Comparison of ENCODE assay signal across 17 cellular contexts in the genomic region with DNA sequence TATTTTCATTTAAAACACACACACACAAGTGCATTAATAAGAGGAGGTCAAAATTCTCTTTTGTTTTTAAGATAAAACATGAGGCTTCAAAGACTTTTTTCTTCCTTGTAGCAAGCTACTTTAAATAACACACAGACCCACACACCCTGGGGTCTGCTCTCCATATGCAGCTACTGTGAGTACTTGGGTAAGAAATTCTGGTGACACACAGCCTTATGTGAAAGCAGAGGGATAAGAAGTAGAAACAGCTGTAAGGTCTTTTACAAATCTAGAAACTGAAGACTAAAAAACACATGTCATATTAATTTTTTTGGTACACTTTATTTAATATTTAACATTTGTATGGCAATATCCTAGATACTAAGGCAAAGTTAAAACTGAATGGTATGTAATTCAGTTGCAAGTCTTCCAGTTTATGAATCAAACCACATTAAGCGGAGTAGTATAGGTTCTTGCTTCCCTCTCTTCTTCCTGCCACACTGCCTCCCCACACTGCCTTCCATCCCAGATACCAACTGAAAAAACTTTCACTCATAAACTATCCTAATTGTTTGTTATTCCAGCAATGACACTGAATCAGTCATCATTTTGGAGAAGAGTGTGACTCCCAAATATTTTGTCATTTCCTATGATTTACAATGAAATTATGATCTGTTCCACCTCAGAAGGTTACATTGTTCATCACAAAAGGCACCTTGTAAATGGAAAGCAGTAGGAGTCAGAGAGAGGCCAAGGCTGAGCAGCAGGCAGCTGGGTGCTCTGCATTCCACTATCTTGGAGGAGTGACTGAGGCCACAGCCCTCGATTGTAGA.
DNase-seq lines count a peak whose midpoint lies in the region; ATAC-seq and TF ChIP-seq lines count a peak whose summit lies in the region.
"Had no signal": no experiment of that assay in that cellular context is flagged by ENCODE, and none has a peak within 500 bp of the region (broad histone marks: within the 10 kb centered on the region; RNA-seq: fewer than 3 reads in every experiment).

No MANE protein-coding gene starts in this region.

- no peak overlapping the region for H3K4me3 ChIP-seq in IMR-90 (ENCODE audit: insufficient read depth, low read depth, low read length)
- H3K4me3 ChIP-seq: ascending aorta, GM12878 had no signal

- 0 out of 2 replicates have a peak overlapping the region, but pooled peaks have one; percentile 10 for H4K91ac ChIP-seq in IMR-90 (ENCODE audit: insufficient read depth, low read depth, low read length)

- no peaks in the 10 kb centered on the region for H3K27me3 ChIP-seq in IMR-90 (ENCODE audit: control insufficient read depth, insufficient read depth, low read length)
- H3K27me3 ChIP-seq: ascending aorta had no signal

- no peaks in the 10 kb centered on the region for H3K36me3 ChIP-seq in IMR-90 (ENCODE audit: control insufficient read depth, insufficient read depth, low read length)
- H3K36me3 ChIP-seq: ascending aorta had no signal

- H3K4me2 ChIP-seq in IMR-90 (ENCODE audit: low read depth, low read length): 0 out of 2 replicates have a peak overlapping the region, but pooled peaks have one; percentile 14

- CTCF ChIA-PET in IMR-90 (lab: Yijun Ruan, JAX): interaction anchor here (0.6 kb wide), 1 partner anchor 86 kb away, joined by 3 read pairs; no protein-coding TSS in a partner anchor

- no peak overlapping the region for H2AFZ ChIP-seq in IMR-90 (replicated peaks; ENCODE audit: low read length, poor library complexity)
- H2AFZ ChIP-seq: parathyroid adenoma had no signal

- no peak overlapping the region for H3K23ac ChIP-seq in IMR-90 (ENCODE audit: low read depth, low read length)

- dilution Hi-C loops in IMR-90 (cut with HindIII; ENCODE audit: low sequenced_read_pairs, unreplicated experiment): no loop called here

- H3K9me3 ChIP-seq in IMR-90 (ENCODE audit: control insufficient read depth, insufficient read depth, low read length): no peaks in the 10 kb centered on the region
- H3K9me3 ChIP-seq: ascending aorta had no signal

- whole genome bisulfite sequencing in IMR-90 (ENCODE audit: extremely low coverage in 2 of 2, insufficient read length in 1 of 2), 2 experiments: no CpG with 5 or more reads among the region's 2 CpGs

- no peak overlapping the region for H2AK9ac ChIP-seq in IMR-90 (replicated peaks; ENCODE audit: low read depth, low read length, poor library complexity)

- no TSS peak for BruUV-seq in IMR-90 (replicated peaks; lab: Mats Ljungman, UMichigan)

- H2AK5ac ChIP-seq in IMR-90 (ENCODE audit: low read depth, low read length): no peak overlapping the region

- H3K79me1 ChIP-seq in IMR-90 (ENCODE audit: low read depth in 1 of 2, low read length in 2 of 2): no peaks in the 10 kb centered on the region

- no peak for TF ChIP-seq CTCF in IMR-90 (conservative IDR thresholded peaks at IDR 0.05; ENCODE audit: low read depth, low read length)

- TF ChIP-seq RAD21 in IMR-90 (IDR thresholded peaks at IDR 0.05; ENCODE audit: low read length): no peak

- TF ChIP-seq POLR2A in IMR-90 (IDR thresholded peaks at IDR 0.05; ENCODE audit: low read depth, low read length) (no peak), GM18505 (IDR thresholded peaks at IDR 0.05; ENCODE audit: borderline replicate concordance, extremely low read depth, insufficient read depth, insufficient read length) (no peak)

- DNase-seq in AG08396 (ENCODE audit: low spot score): peak; percentile 32
- peak; percentile 72 for DNase-seq in IMR-90
- peak; percentile 23 for DNase-seq in dedifferentiated amniotic fluid mesenchymal stem cell (ENCODE audit: extremely low spot score)
- DNase-seq in islet precursor cell: peak; percentile 57
- DNase-seq in stimulated activated CD4-positive, alpha-beta T cell treated with anti-CD3 and anti-CD28 coated beads, Interleukin-4, amount 100 ng/mL, for 4 hours: no peak
- DNase-seq in head of caudate nucleus: no peak
- no peak for DNase-seq in D341Med (ENCODE audit: low spot score)
- DNase-seq: activated CD4-positive, alpha-beta T cell treated with anti-CD3 and anti-CD28 coated beads for 48 hours; activated T-cell treated with anti-CD3 and anti-CD28 coated beads, Interleukin-2, amount 50 U/mL, for 48 hours; DMS79; NCI-H2171 treated with DMSO at 0.1 percent for 48 hours; stimulated activated CD4-positive, alpha-beta T cell treated with anti-CD3 and anti-CD28 coated beads, Interleukin-15, amount 100 ng/mL, for 24 hours; T-helper 2 cell had no signal

- ATAC-seq in IMR-90 (ENCODE audit: low read depth) (peak; percentile 82), GM18505 (IDR thresholded peaks at IDR 0.05; ENCODE audit: unreplicated experiment) (no peak)
- ATAC-seq: GM12878 had no signal

- POLR2A ChIA-PET in IMR-90 (lab: Charles Lee; ENCODE audit: unreplicated experiment): no interaction called here

- no peaks in the 10 kb centered on the region for H4K20me1 ChIP-seq in IMR-90 (ENCODE audit: insufficient read depth, low read length)

- no peak overlapping the region for H4K5ac ChIP-seq in IMR-90 (ENCODE audit: low read depth, low read length)

- no peak overlapping the region; the same call in 1 of the 2 replicates for H2BK120ac ChIP-seq in IMR-90 (ENCODE audit: low read depth, low read length)

- intact Hi-C loops in IMR-90 (cut with micrococcal nuclease) (loop anchor here (5.0 kb wide), 1 partner anchor 434 kb away; no protein-coding TSS in a partner anchor), head of caudate nucleus (cut with DNase I) (no loop called here)

- H3K18ac ChIP-seq in IMR-90 (ENCODE audit: low read depth, low read length): peak overlapping the region; percentile 20; the same call in 1 of the 2 replicates

- no peak overlapping the region for H3K4ac ChIP-seq in IMR-90 (ENCODE audit: low read depth, low read length)

- H3K9me1 ChIP-seq in IMR-90 (ENCODE audit: insufficient read depth, low read length): no peaks in the 10 kb centered on the region

- 0 out of 2 replicates have a peak overlapping the region, but pooled peaks have one; percentile 15 for H2BK20ac ChIP-seq in IMR-90 (ENCODE audit: low read depth, low read length)

- H2BK5ac ChIP-seq in IMR-90 (ENCODE audit: low read depth, low read length, poor library complexity, severe bottlenecking): no peak overlapping the region

- H4K8ac ChIP-seq in IMR-90 (ENCODE audit: low read depth in 2 of 2, low read length in 2 of 2): no peak overlapping the region

- no peak overlapping the region for H3K27ac ChIP-seq in IMR-90 (ENCODE audit: insufficient read depth, low read length)
- H3K27ac ChIP-seq: ascending aorta, parathyroid adenoma had no signal

- in situ Hi-C loops in IMR-90 (cut with MboI; ENCODE audit: low sequenced_read_pairs): no loop called here

- no peak overlapping the region; the same call in 1 of the 2 replicates for H3K56ac ChIP-seq in IMR-90 (ENCODE audit: extremely low read depth, insufficient read depth, low read length)

- 0 out of 2 replicates have a peak overlapping the region, but pooled peaks have one; percentile 5 for H3K14ac ChIP-seq in IMR-90 (replicated peaks; ENCODE audit: low read depth, low read length)

- H2BK15ac ChIP-seq in IMR-90 (ENCODE audit: low read depth, low read length): peak overlapping the region; percentile 10; the same call in 1 of the 3 replicates

- peaks cover 2% of the 10 kb centered on the region for H3K4me1 ChIP-seq in IMR-90 (ENCODE audit: control insufficient read depth, insufficient read depth, low read length)
- H3K4me1 ChIP-seq: ascending aorta, parathyroid adenoma had no signal

- no peak overlapping the region for H3K9ac ChIP-seq in IMR-90 (ENCODE audit: low read depth, low read length)
- H3K9ac ChIP-seq: parathyroid adenoma had no signal

TF ChIP-seq in IMR-90, 13 proteins besides CTCF, POLR2A, EP300 and RAD21:
- TF ChIP-seq, protein P1, sequence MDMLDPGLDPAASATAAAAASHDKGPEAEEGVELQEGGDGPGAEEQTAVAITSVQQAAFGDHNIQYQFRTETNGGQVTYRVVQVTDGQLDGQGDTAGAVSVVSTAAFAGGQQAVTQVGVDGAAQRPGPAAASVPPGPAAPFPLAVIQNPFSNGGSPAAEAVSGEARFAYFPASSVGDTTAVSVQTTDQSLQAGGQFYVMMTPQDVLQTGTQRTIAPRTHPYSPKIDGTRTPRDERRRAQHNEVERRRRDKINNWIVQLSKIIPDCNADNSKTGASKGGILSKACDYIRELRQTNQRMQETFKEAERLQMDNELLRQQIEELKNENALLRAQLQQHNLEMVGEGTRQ (IDR thresholded peaks at IDR 0.05; ENCODE audit: low read depth, low read length): no peak
- no peak for TF ChIP-seq SMC3 (IDR thresholded peaks at IDR 0.05; ENCODE audit: low read depth, low read length)
- TF ChIP-seq MAFK (IDR thresholded peaks at IDR 0.05; ENCODE audit: low read depth, low read length): no peak
- TF ChIP-seq NFE2L2 (IDR thresholded peaks at IDR 0.05; ENCODE audit: low read depth, low read length): no peak
- TF ChIP-seq MXI1 (IDR thresholded peaks at IDR 0.05; ENCODE audit: borderline replicate concordance, low read depth, low read length): no peak
- TF ChIP-seq MAZ (IDR thresholded peaks at IDR 0.05; ENCODE audit: borderline replicate concordance, low read depth, low read length): no peak
- no peak for TF ChIP-seq RFX5 (IDR thresholded peaks at IDR 0.05; ENCODE audit: low read depth, low read length)
- TF ChIP-seq CHD1 (IDR thresholded peaks at IDR 0.05; ENCODE audit: low read depth, low read length): no peak
- no peak for TF ChIP-seq CEBPB (IDR thresholded peaks at IDR 0.05; ENCODE audit: low read depth, low read length)
- no peak for TF ChIP-seq FOS (IDR thresholded peaks at IDR 0.05; ENCODE audit: low read depth, low read length)
- TF ChIP-seq, protein P2, sequence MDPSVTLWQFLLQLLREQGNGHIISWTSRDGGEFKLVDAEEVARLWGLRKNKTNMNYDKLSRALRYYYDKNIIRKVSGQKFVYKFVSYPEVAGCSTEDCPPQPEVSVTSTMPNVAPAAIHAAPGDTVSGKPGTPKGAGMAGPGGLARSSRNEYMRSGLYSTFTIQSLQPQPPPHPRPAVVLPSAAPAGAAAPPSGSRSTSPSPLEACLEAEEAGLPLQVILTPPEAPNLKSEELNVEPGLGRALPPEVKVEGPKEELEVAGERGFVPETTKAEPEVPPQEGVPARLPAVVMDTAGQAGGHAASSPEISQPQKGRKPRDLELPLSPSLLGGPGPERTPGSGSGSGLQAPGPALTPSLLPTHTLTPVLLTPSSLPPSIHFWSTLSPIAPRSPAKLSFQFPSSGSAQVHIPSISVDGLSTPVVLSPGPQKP (IDR thresholded peaks at IDR 0.05; ENCODE audit: borderline replicate concordance, low read depth, low read length): no peak
- no peak for TF ChIP-seq RCOR1 (IDR thresholded peaks at IDR 0.05; ENCODE audit: insufficient replicate concordance, low read length)
- no peak for TF ChIP-seq BHLHE40 (IDR thresholded peaks at IDR 0.05; ENCODE audit: low read depth, low read length)

Comparison
In these comparisons a context has a peak if more than half of its experiments do, and no peak if none do; other contexts are left out.
1. DNase-seq: peak in AG08396 (single experiment), IMR-90 (single experiment), dedifferentiated amniotic fluid mesenchymal stem cell (single experiment) and islet precursor cell (single experiment); none in stimulated activated CD4-positive, alpha-beta T cell treated with anti-CD3 and anti-CD28 coated beads, Interleukin-4, amount 100 ng/mL, for 4 hours (0 of 2), head of caudate nucleus (0 of 42) and D341Med (single experiment).